In genomic region chr18:59022167-59022945, GRCh38 we compare ENCODE assay signal across 2 cellular contexts.
TF ChIP-seq lines count a peak whose summit lies in the region.

No MANE protein-coding gene starts in this region.

TF ChIP-seq in liver, 16 proteins besides CTCF, POLR2A, EP300 and RAD21 (continued from another document):
- TF ChIP-seq ATF3 (IDR thresholded peaks at IDR 0.05): no peak
- TF ChIP-seq, protein P1, sequence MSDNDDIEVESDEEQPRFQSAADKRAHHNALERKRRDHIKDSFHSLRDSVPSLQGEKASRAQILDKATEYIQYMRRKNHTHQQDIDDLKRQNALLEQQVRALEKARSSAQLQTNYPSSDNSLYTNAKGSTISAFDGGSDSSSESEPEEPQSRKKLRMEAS (IDR thresholded peaks at IDR 0.05): no peak
- no peak for TF ChIP-seq SP1 (IDR thresholded peaks at IDR 0.05)
- TF ChIP-seq TAF1 (conservative IDR thresholded peaks at IDR 0.05): no peak
- TF ChIP-seq GABPA (IDR thresholded peaks at IDR 0.05 in 1 of 2, conservative IDR thresholded peaks at IDR 0.05 in 1 of 2): no peak
- TF ChIP-seq, protein P2, sequence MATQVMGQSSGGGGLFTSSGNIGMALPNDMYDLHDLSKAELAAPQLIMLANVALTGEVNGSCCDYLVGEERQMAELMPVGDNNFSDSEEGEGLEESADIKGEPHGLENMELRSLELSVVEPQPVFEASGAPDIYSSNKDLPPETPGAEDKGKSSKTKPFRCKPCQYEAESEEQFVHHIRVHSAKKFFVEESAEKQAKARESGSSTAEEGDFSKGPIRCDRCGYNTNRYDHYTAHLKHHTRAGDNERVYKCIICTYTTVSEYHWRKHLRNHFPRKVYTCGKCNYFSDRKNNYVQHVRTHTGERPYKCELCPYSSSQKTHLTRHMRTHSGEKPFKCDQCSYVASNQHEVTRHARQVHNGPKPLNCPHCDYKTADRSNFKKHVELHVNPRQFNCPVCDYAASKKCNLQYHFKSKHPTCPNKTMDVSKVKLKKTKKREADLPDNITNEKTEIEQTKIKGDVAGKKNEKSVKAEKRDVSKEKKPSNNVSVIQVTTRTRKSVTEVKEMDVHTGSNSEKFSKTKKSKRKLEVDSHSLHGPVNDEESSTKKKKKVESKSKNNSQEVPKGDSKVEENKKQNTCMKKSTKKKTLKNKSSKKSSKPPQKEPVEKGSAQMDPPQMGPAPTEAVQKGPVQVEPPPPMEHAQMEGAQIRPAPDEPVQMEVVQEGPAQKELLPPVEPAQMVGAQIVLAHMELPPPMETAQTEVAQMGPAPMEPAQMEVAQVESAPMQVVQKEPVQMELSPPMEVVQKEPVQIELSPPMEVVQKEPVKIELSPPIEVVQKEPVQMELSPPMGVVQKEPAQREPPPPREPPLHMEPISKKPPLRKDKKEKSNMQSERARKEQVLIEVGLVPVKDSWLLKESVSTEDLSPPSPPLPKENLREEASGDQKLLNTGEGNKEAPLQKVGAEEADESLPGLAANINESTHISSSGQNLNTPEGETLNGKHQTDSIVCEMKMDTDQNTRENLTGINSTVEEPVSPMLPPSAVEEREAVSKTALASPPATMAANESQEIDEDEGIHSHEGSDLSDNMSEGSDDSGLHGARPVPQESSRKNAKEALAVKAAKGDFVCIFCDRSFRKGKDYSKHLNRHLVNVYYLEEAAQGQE (IDR thresholded peaks at IDR 0.05): no peak

TF ChIP-seq in HepG2, 621 proteins besides CTCF, POLR2A, EP300 and RAD21 (continued from another document):
- TF ChIP-seq, protein P3, sequence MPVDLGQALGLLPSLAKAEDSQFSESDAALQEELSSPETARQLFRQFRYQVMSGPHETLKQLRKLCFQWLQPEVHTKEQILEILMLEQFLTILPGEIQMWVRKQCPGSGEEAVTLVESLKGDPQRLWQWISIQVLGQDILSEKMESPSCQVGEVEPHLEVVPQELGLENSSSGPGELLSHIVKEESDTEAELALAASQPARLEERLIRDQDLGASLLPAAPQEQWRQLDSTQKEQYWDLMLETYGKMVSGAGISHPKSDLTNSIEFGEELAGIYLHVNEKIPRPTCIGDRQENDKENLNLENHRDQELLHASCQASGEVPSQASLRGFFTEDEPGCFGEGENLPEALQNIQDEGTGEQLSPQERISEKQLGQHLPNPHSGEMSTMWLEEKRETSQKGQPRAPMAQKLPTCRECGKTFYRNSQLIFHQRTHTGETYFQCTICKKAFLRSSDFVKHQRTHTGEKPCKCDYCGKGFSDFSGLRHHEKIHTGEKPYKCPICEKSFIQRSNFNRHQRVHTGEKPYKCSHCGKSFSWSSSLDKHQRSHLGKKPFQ (CRISPR knock-in tag; IDR thresholded peaks at IDR 0.05; ENCODE audit: insufficient replicate concordance): no peak
- TF ChIP-seq ZNF780A (CRISPR knock-in tag; IDR thresholded peaks at IDR 0.05): no peak
